In genomic region chr12:112913038-112913688, GRCh38 we compare ENCODE assay signal across 22 cellular contexts. TPM values are rescaled to one million over a fixed set of nuclear protein-coding genes. Genes with fewer than 3 reads are reported as not detected.
"Had no signal": no experiment of that assay in that cellular context is flagged by ENCODE, and none has a peak within 500 bp of the region (broad histone marks: within the 10 kb centered on the region; RNA-seq: fewer than 3 reads in every experiment).

No MANE protein-coding gene starts in this region.

- H3K9me3 ChIP-seq: neutrophil had no signal

- ATAC-seq: esophagus mucosa; gastrocnemius medialis; heart right ventricle; naive thymus-derived CD4-positive, alpha-beta T cell had no signal

- H3K4me3 ChIP-seq: dorsolateral prefrontal cortex, gastrocnemius medialis, heart right ventricle, right atrium auricular region, sigmoid colon, skin epidermis, stomach, thoracic aorta, transverse colon had no signal

- DNase-seq: cortex of kidney; dorsolateral prefrontal cortex; effector CD8-positive, alpha-beta T cell; gastrocnemius medialis; heart right ventricle; hypothalamus; kidney glomerular epithelial cell; naive thymus-derived CD4-positive, alpha-beta T cell; sigmoid colon; stimulated activated CD4-positive, alpha-beta T cell treated with anti-CD3 and anti-CD28 coated beads, Interleukin-12 subunit alpha, Interleukin-12 subunit beta, amount 100 ng/mL, for 4 hours; stimulated activated naive CD4-positive, alpha-beta T cell; stomach; substantia nigra; transverse colon had no signal

- FAIRE-seq: endometrium, islet of Langerhans had no signal

- H3K27ac ChIP-seq: dorsolateral prefrontal cortex, gastrocnemius medialis, heart right ventricle, neutrophil, right atrium auricular region, sigmoid colon, skin epidermis, stomach, thoracic aorta, transverse colon had no signal

- H3K27me3 Mint-ChIP-seq: naive thymus-derived CD4-positive, alpha-beta T cell had no signal

- H3K4me1 ChIP-seq: gastrocnemius medialis, sigmoid colon had no signal

- H3K27me3 ChIP-seq: gastrocnemius medialis, heart right ventricle, neutrophil, right atrium auricular region, sigmoid colon, stomach, transverse colon had no signal

- H3K36me3 ChIP-seq: gastrocnemius medialis, neutrophil had no signal

RNA-seq across cellular contexts. Expression of gene OAS1, which starts 6.4 kb away (rescaled TPM):
- polyA plus RNA-seq: neural cell had no signal

RNA-seq across cellular contexts. Expression of gene OAS3, which starts 25.1 kb away (rescaled TPM):
- polyA plus RNA-seq: neural cell had no signal
